In genomic region chr2:130372055-130372832, GRCh38 we compare ENCODE assay signal across 8 cellular contexts. TPM values are rescaled to one million over a fixed set of nuclear protein-coding genes. Genes with fewer than 3 reads are reported as not detected.
A peak's percentile ranks its signal among the peaks of the same experiment; 100 is the strongest.
DNase-seq lines count a peak whose midpoint lies in the region; ATAC-seq, FAIRE-seq and TF ChIP-seq lines count a peak whose summit lies in the region.

No MANE protein-coding gene starts in this region.

- H3K36me3 ChIP-seq in HepG2 (replicated peaks in 1 of 2; ENCODE audit: control insufficient read depth in 1 of 2, insufficient read depth in 2 of 2, low read length in 2 of 2), result peaks cover 2 to 11% of the 10 kb centered on the region in 2 experiments; a peak in 2 of 5 replicates

- peak; percentile 69 for ATAC-seq in GM18517 (IDR thresholded peaks at IDR 0.05; ENCODE audit: unreplicated experiment)
- peak; percentile 67 for ATAC-seq in HG02981 (IDR thresholded peaks at IDR 0.05; ENCODE audit: unreplicated experiment)
- ATAC-seq in HepG2, result peak; percentile 17

- H2AFZ ChIP-seq in HepG2 (ENCODE audit: low read length), result no peak overlapping the region

- no TSS peak for BruUV-seq in HepG2 (replicated peaks; lab: Mats Ljungman, UMichigan)

- peak; percentile 79 for TF ChIP-seq CTCF in AG04450 (IDR thresholded peaks at IDR 0.05; ENCODE audit: low read depth, low read length)
- peak; percentile 30; the same call in 1 of the 2 replicates for TF ChIP-seq CTCF in HepG2 (CRISPR knock-in tag; IDR thresholded peaks at IDR 0.05)

- no peak overlapping the region for H3K4me2 ChIP-seq in HepG2 (ENCODE audit: low read depth, low read length)

- H4K20me1 ChIP-seq in HepG2 (ENCODE audit: insufficient read depth, low read length), result no peaks in the 10 kb centered on the region

- peak overlapping the region; percentile 89 for H3K4me3 ChIP-seq in AG04450 (ENCODE audit: low read depth, low read length)
- H3K4me3 ChIP-seq in HepG2 (replicated peaks in 1 of 3; ENCODE audit: insufficient read depth in 1 of 3, low read depth in 2 of 3, low read length in 3 of 3), result no peak overlapping the region

- no peak overlapping the region for H3K9ac ChIP-seq in HepG2 (ENCODE audit: insufficient read depth, low read depth, low read length)

- intact Hi-C loops in HepG2 (cut with micrococcal nuclease; ENCODE audit: unreplicated experiment), result no loop called here

- no peaks in the 10 kb centered on the region for H3K4me1 ChIP-seq in HepG2 (ENCODE audit: insufficient read depth, low read length)

- CTCF ChIA-PET in AG04450 (lab: Charles Lee), result interaction anchor here (0.7 to 2.3 kb wide), 14 partner anchors 10 to 669 kb away, joined by 3 to 29 read pairs (median 8); partner anchors contain the start of genes IMP4 and PTPN18
- CTCF ChIA-PET in HepG2 (lab: Yijun Ruan, JAX; ENCODE audit: low intra/inter-chr PET ratio, low total read pairs), result no interaction called here

- POLR2A ChIA-PET in AG04450 (lab: Yijun Ruan, JAX) (interaction anchor here (0.9 to 1.3 kb wide), 4 partner anchors 16 to 35 kb away, joined by 3 to 5 read pairs (median 4); partner anchors contain the start of genes IMP4 and PTPN18), HepG2 (lab: Yijun Ruan, JAX) (no interaction called here)

- TF ChIP-seq EP300 in HepG2 (IDR thresholded peaks at IDR 0.05; ENCODE audit: low read depth in 2 of 2, low read length in 2 of 2), result no peak
- TF ChIP-seq EP300 in HepG2 (CRISPR knock-in tag; IDR thresholded peaks at IDR 0.05; ENCODE audit: borderline replicate concordance), result no peak

- in situ Hi-C loops in HepG2 (cut with HindIII; ENCODE audit: extremely low pct_ligation_motif_present, low pct_unique_long_range_greater_than_20kb), result no loop called here

- 96% methylated on average over 81 of the region's 81 CpGs for WGBS in HepG2 (ENCODE audit: low lambda C conversion rate)

- H3K9me3 ChIP-seq in AG04450 (ENCODE audit: control insufficient read depth, insufficient read depth, low read length), result peaks cover 2% of the 10 kb centered on the region
- no peaks in the 10 kb centered on the region for H3K9me3 ChIP-seq in HepG2 (ENCODE audit: low read length)

- no peaks in the 10 kb centered on the region for H3K79me2 ChIP-seq in HepG2 (ENCODE audit: insufficient read depth, low read length)

- DNase-seq in AG04450 (ENCODE audit: low read depth, low spot score), result peak; percentile 52
- peak; percentile 54 for DNase-seq in NCI-H2171 treated with DMSO at 0.1 percent for 48 hours (lab: John Stamatoyannopoulos, UW)
- peak; percentile 57 to 67 for DNase-seq in activated CD4-positive, alpha-beta T cell treated with anti-CD3 and anti-CD28 coated beads for 4 hours
- DNase-seq in cortex of kidney (lab: John Stamatoyannopoulos, UW), result peak; percentile 10
- DNase-seq in HepG2 (ENCODE audit: low spot score), result no peak
- peak; percentile 68 for DNase-seq in stimulated activated CD4-positive, alpha-beta T cell treated with anti-CD3 and anti-CD28 coated beads, Interleukin-4, amount 100 ng/mL, for 1 hour

- FAIRE-seq in HepG2 (lab: Jason Lieb, UNC), result no peak

- H3K27me3 ChIP-seq in AG04450 (ENCODE audit: control insufficient read depth, insufficient read depth, low read length) (no peaks in the 10 kb centered on the region), HepG2 (ENCODE audit: control insufficient read depth in 1 of 2, insufficient read depth in 2 of 2, low read length in 2 of 2) (no peaks in the 10 kb centered on the region)

- no peak for TF ChIP-seq POLR2A in HepG2 (IDR thresholded peaks at IDR 0.05; ENCODE audit: insufficient read depth in 1 of 2, low read depth in 2 of 2, low read length in 2 of 2)

- H3K27ac ChIP-seq in AG04450 (ENCODE audit: low read depth, low read length) (peak overlapping the region; percentile 65), HepG2 (ENCODE audit: extremely low read length, insufficient read depth, low read length) (no peak overlapping the region)

- no peak for TF ChIP-seq RAD21 in HepG2 (CRISPR knock-in tag; IDR thresholded peaks at IDR 0.05)

TF ChIP-seq in HepG2, 621 proteins besides CTCF, POLR2A, EP300 and RAD21 (continues in another document):
- TF ChIP-seq SETDB1 (CRISPR knock-in tag; IDR thresholded peaks at IDR 0.05; ENCODE audit: borderline replicate concordance), result no peak
- no peak for TF ChIP-seq CC2D1A (CRISPR knock-in tag; IDR thresholded peaks at IDR 0.05)
- no peak for TF ChIP-seq ZKSCAN5 (CRISPR knock-in tag; IDR thresholded peaks at IDR 0.05)
- TF ChIP-seq ZNF18 (CRISPR knock-in tag; IDR thresholded peaks at IDR 0.05; ENCODE audit: insufficient replicate concordance), result no peak
- no peak for TF ChIP-seq ZFX (CRISPR knock-in tag; IDR thresholded peaks at IDR 0.05; ENCODE audit: low read depth)
- no peak for TF ChIP-seq ZNF501 (CRISPR knock-in tag; IDR thresholded peaks at IDR 0.05)

RNA-seq across cellular contexts. Expression of gene PTPN18, which starts 16.4 kb away (rescaled TPM):
- polyA plus RNA-seq in AG04450 (2011; rRNA removed) (10.1 and 11.6 TPM in 2 replicates), HepG2 (2011; rRNA removed) (39.5 and 39.6 TPM in 2 replicates)
- polyA minus RNA-seq in AG04450 (2011; rRNA and poly(A)+ RNA removed), result 12.2 and 15.6 TPM in 2 replicates
- 10.8 and 14.8 TPM in 2 replicates for total RNA-seq in HepG2 (2016; rRNA removed; fragmentation: Illumina TruSeq; extraction: Trizol)
- 8.0 and 13.0 TPM in 2 replicates for total RNA-seq in HepG2 (2016; cell fraction: cytosol; rRNA removed; fragmentation: Illumina TruSeq; extraction: Trizol; ENCODE audit: low read depth)
- total RNA-seq in HepG2 (2016; cell fraction: insoluble cytoplasmic fraction; rRNA removed; fragmentation: Illumina TruSeq; extraction: Trizol), result 7.6 and 15.8 TPM in 2 replicates
- total RNA-seq in HepG2 (2016; cell fraction: membrane; rRNA removed; fragmentation: Illumina TruSeq; extraction: Trizol), result 16.2 and 20.0 TPM in 2 replicates
- 20.9 and 28.1 TPM in 2 replicates for total RNA-seq in HepG2 (2016; cell fraction: nucleus; rRNA removed; fragmentation: Illumina TruSeq; extraction: Trizol)
- 19.5 and 25.1 TPM in 2 replicates for polyA plus RNA-seq in HepG2 (2011; cell fraction: cytosol; rRNA removed)
- polyA plus RNA-seq in HepG2 (2011; cell fraction: nucleus; rRNA removed), result 126 and 152 TPM in 2 replicates
- 18.3 and 19.5 TPM in 2 replicates for polyA plus RNA-seq in HepG2 (2012)
- polyA plus RNA-seq in HepG2 (2016; cell fraction: cytosol; fragmentation: Illumina TruSeq; extraction: Trizol; ENCODE audit: low read depth), result 10.6 and 15.8 TPM in 2 replicates
- 14.2 and 24.0 TPM in 2 replicates for polyA plus RNA-seq in HepG2 (2016; cell fraction: insoluble cytoplasmic fraction; fragmentation: Illumina TruSeq; extraction: Trizol; ENCODE audit: low read depth)
- polyA plus RNA-seq in HepG2 (2016; cell fraction: membrane; fragmentation: Illumina TruSeq; extraction: Trizol; ENCODE audit: low read depth), result 22.4 and 27.8 TPM in 2 replicates
- polyA plus RNA-seq in HepG2 (2016; cell fraction: nucleus; fragmentation: Illumina TruSeq; extraction: Trizol; ENCODE audit: insufficient read depth, low read depth), result 91.6 and 101 TPM in 2 replicates
- 47.1 and 49.5 TPM in 2 replicates for polyA minus RNA-seq in HepG2 (2011; rRNA and poly(A)+ RNA removed; ENCODE audit: low replicate concordance)
- polyA minus RNA-seq in HepG2 (2011; cell fraction: cytosol; rRNA and poly(A)+ RNA removed), result 13.8 and 15.2 TPM in 2 replicates
- polyA minus RNA-seq in HepG2 (2011; cell fraction: nucleus; rRNA and poly(A)+ RNA removed), result 62.4 and 69.0 TPM in 2 replicates

RNA-seq across cellular contexts. Expression of gene IMP4, which starts 29.5 kb away (rescaled TPM):
- polyA plus RNA-seq in AG04450 (2011; rRNA removed), result 51.0 and 79.5 TPM in 2 replicates
- polyA minus RNA-seq in AG04450 (2011; rRNA and poly(A)+ RNA removed), result 39.6 and 80.1 TPM in 2 replicates
- 142 and 153 TPM in 2 replicates for total RNA-seq in HepG2 (2016; rRNA removed; fragmentation: Illumina TruSeq; extraction: Trizol)
- total RNA-seq in HepG2 (2016; cell fraction: cytosol; rRNA removed; fragmentation: Illumina TruSeq; extraction: Trizol; ENCODE audit: low read depth), result 85.2 and 85.6 TPM in 2 replicates
- total RNA-seq in HepG2 (2016; cell fraction: insoluble cytoplasmic fraction; rRNA removed; fragmentation: Illumina TruSeq; extraction: Trizol), result 148 and 152 TPM in 2 replicates
- total RNA-seq in HepG2 (2016; cell fraction: membrane; rRNA removed; fragmentation: Illumina TruSeq; extraction: Trizol), result 114 and 119 TPM in 2 replicates
- 83.0 and 87.0 TPM in 2 replicates for total RNA-seq in HepG2 (2016; cell fraction: nucleus; rRNA removed; fragmentation: Illumina TruSeq; extraction: Trizol)
- polyA plus RNA-seq in HepG2 (2011; rRNA removed), result 158 and 167 TPM in 2 replicates
- polyA plus RNA-seq in HepG2 (2011; cell fraction: cytosol; rRNA removed), result 161 and 264 TPM in 2 replicates
- 321 and 379 TPM in 2 replicates for polyA plus RNA-seq in HepG2 (2011; cell fraction: nucleus; rRNA removed)
- 91.4 and 129 TPM in 2 replicates for polyA plus RNA-seq in HepG2 (2012)
- 122 and 142 TPM in 2 replicates for polyA plus RNA-seq in HepG2 (2016; cell fraction: cytosol; fragmentation: Illumina TruSeq; extraction: Trizol; ENCODE audit: low read depth)
- polyA plus RNA-seq in HepG2 (2016; cell fraction: insoluble cytoplasmic fraction; fragmentation: Illumina TruSeq; extraction: Trizol; ENCODE audit: low read depth), result 167 and 186 TPM in 2 replicates
- polyA plus RNA-seq in HepG2 (2016; cell fraction: membrane; fragmentation: Illumina TruSeq; extraction: Trizol; ENCODE audit: low read depth), result 126 and 131 TPM in 2 replicates
- 177 and 185 TPM in 2 replicates for polyA plus RNA-seq in HepG2 (2016; cell fraction: nucleus; fragmentation: Illumina TruSeq; extraction: Trizol; ENCODE audit: insufficient read depth, low read depth)
- 143 and 197 TPM in 2 replicates for polyA minus RNA-seq in HepG2 (2011; rRNA and poly(A)+ RNA removed; ENCODE audit: low replicate concordance)
- polyA minus RNA-seq in HepG2 (2011; cell fraction: cytosol; rRNA and poly(A)+ RNA removed), result 41.3 and 41.8 TPM in 2 replicates
- polyA minus RNA-seq in HepG2 (2011; cell fraction: nucleus; rRNA and poly(A)+ RNA removed), result 91.3 and 103 TPM in 2 replicates

Comparison
In these comparisons a context has a peak if more than half of its experiments do, and no peak if none do; other contexts are left out.
1. ATAC-seq: peak in every context shown above with its lines; median percentile 69 in GM18517; 67 in HG02981; 17 in HepG2.